Comparison of ENCODE assay signal across 8 cellular contexts in genomic region chr2:201642086-201642578, GRCh38. TPM values are rescaled to one million over a fixed set of nuclear protein-coding genes. Genes with fewer than 3 reads are reported as not detected.
DNase-seq lines count a peak whose midpoint lies in the region; ATAC-seq and TF ChIP-seq lines count a peak whose summit lies in the region.

No MANE protein-coding gene starts in this region.

- ATAC-seq in GM21737 (IDR thresholded peaks at IDR 0.05; ENCODE audit: unreplicated experiment) (peak; percentile 39), left ventricle myocardium superior (peak; percentile 32)
- ATAC-seq in activated CD8-positive, alpha-beta T cell treated with anti-CD3 and anti-CD28 coated beads, Interleukin-2, amount 10 ng/mL, durations not matched to agents 7 days and 5 days: peak; percentile 56

- H3K27me3 Mint-ChIP-seq in activated CD8-positive, alpha-beta T cell treated with anti-CD3 and anti-CD28 coated beads, Interleukin-2, amount 10 ng/mL, durations not matched to agents 7 days and 5 days (ENCODE audit: low read depth): no peaks in the 10 kb centered on the region

- CTCF ChIA-PET in activated CD8-positive, alpha-beta T cell treated with anti-CD3 and anti-CD28 coated beads, Interleukin-2, amount 10 ng/mL, durations not matched to agents 7 days and 5 days (lab: Charles Lee): no interaction called here

- peak overlapping the region; percentile 95 to 99 (median 97) for H3K9ac ChIP-seq in skeletal muscle tissue (ENCODE audit: low read depth in 1 of 3, low read length in 3 of 3)

- peaks cover 3 to 13% (median 8%) of the 10 kb centered on the region in 3 donors for H3K4me1 ChIP-seq in skeletal muscle tissue (ENCODE audit: control insufficient read depth in 3 of 3, insufficient read depth in 3 of 3, low read length in 3 of 3)

- peak overlapping the region; percentile 86 for H3K4me3 Mint-ChIP-seq in activated CD8-positive, alpha-beta T cell treated with anti-CD3 and anti-CD28 coated beads, Interleukin-2, amount 10 ng/mL, durations not matched to agents 7 days and 5 days

- DNase-seq in GM12864 (ENCODE audit: low read depth): no peak
- DNase-seq in LNCaP clone FGC (ENCODE audit: low read depth): peak; percentile 15
- no peak for DNase-seq in activated CD8-positive, alpha-beta T cell treated with anti-CD3 and anti-CD28 coated beads, Interleukin-2, amount 10 ng/mL, durations not matched to agents 7 days and 5 days
- DNase-seq in left ventricle myocardium superior: no peak
- DNase-seq in SKM-1 (lab: John Stamatoyannopoulos, UW; ENCODE audit: unreplicated experiment): no peak
- DNase-seq in NCI-H524 treated with DMSO at 0.1 percent for 48 hours (lab: John Stamatoyannopoulos, UW): no peak

- POLR2A ChIA-PET in activated CD8-positive, alpha-beta T cell treated with anti-CD3 and anti-CD28 coated beads, Interleukin-2, amount 10 ng/mL, durations not matched to agents 7 days and 5 days (lab: Charles Lee): interaction anchor here (0.7 to 1.5 kb wide), 7 partner anchors 14 to 409 kb away, joined by 3 to 12 read pairs (median 4); partner anchors contain the start of genes CASP8, STRADB and TRAK2

- peak overlapping the region; percentile 93 for H3K27ac ChIP-seq in skeletal muscle tissue (ENCODE audit: low read depth, low read length)

- no peaks in the 10 kb centered on the region for H3K9me3 Mint-ChIP-seq in activated CD8-positive, alpha-beta T cell treated with anti-CD3 and anti-CD28 coated beads, Interleukin-2, amount 10 ng/mL, durations not matched to agents 7 days and 5 days (ENCODE audit: insufficient read depth)

- intact Hi-C loops in left ventricle myocardium superior (cut with micrococcal nuclease): no loop called here

- H3K36me3 ChIP-seq in skeletal muscle tissue (ENCODE audit: control insufficient read depth in 3 of 3, insufficient read depth in 3 of 3, low read length in 3 of 3): peaks cover 7 to 12% (median 11%) of the 10 kb centered on the region in 3 donors

- H3K9me3 ChIP-seq in skeletal muscle tissue (ENCODE audit: control insufficient read depth in 3 of 3, low read length in 3 of 3): no peaks in the 10 kb centered on the region

- H3K36me3 Mint-ChIP-seq in activated CD8-positive, alpha-beta T cell treated with anti-CD3 and anti-CD28 coated beads, Interleukin-2, amount 10 ng/mL, durations not matched to agents 7 days and 5 days (ENCODE audit: low read depth): peaks cover 7% of the 10 kb centered on the region

- H3K4me3 ChIP-seq in GM12864 (ENCODE audit: low read depth, low read length): peak overlapping the region; percentile 71
- H3K4me3 ChIP-seq in LNCaP clone FGC (ENCODE audit: low read depth, low read length): peak overlapping the region; percentile 74
- H3K4me3 ChIP-seq in skeletal muscle tissue (ENCODE audit: low read length in 3 of 3): peak overlapping the region; percentile 95 to 96 (median 96)

- TF ChIP-seq CTCF in GM12864 (IDR thresholded peaks at IDR 0.05; ENCODE audit: low read depth, low read length, missing control alignments) (no peak), LNCaP clone FGC (IDR thresholded peaks at IDR 0.05; ENCODE audit: control insufficient read depth, extremely low read depth, insufficient read depth) (no peak)

- H3K4me1 Mint-ChIP-seq in activated CD8-positive, alpha-beta T cell treated with anti-CD3 and anti-CD28 coated beads, Interleukin-2, amount 10 ng/mL, durations not matched to agents 7 days and 5 days (ENCODE audit: low read depth): peaks cover 23% of the 10 kb centered on the region

- peak overlapping the region; percentile 95 for H3K27ac Mint-ChIP-seq in activated CD8-positive, alpha-beta T cell treated with anti-CD3 and anti-CD28 coated beads, Interleukin-2, amount 10 ng/mL, durations not matched to agents 7 days and 5 days

- no peaks in the 10 kb centered on the region for H3K27me3 ChIP-seq in skeletal muscle tissue (ENCODE audit: control insufficient read depth in 3 of 3, insufficient read depth in 3 of 3, low read length in 3 of 3)

RNA-seq across cellular contexts. Expression of gene TMEM237, which starts 1.2 kb away (rescaled TPM):
- 10 to 100 TPM; 24.0 TPM for total RNA-seq in activated CD8-positive, alpha-beta T cell treated with anti-CD3 and anti-CD28 coated beads, Interleukin-2, amount 10 ng/mL, durations not matched to agents 7 days and 5 days
- total RNA-seq in left ventricle myocardium superior (14.0 TPM), skeletal muscle tissue (19.3 TPM)

RNA-seq across cellular contexts. Expression of gene MPP4, which starts 56.3 kb away (rescaled TPM):
- total RNA-seq in activated CD8-positive, alpha-beta T cell treated with anti-CD3 and anti-CD28 coated beads, Interleukin-2, amount 10 ng/mL, durations not matched to agents 7 days and 5 days: not detected
- total RNA-seq in left ventricle myocardium superior (not detected), skeletal muscle tissue (under 0.01 TPM)
